16 cellular contexts compared by ENCODE assay signal in the genomic region with DNA sequence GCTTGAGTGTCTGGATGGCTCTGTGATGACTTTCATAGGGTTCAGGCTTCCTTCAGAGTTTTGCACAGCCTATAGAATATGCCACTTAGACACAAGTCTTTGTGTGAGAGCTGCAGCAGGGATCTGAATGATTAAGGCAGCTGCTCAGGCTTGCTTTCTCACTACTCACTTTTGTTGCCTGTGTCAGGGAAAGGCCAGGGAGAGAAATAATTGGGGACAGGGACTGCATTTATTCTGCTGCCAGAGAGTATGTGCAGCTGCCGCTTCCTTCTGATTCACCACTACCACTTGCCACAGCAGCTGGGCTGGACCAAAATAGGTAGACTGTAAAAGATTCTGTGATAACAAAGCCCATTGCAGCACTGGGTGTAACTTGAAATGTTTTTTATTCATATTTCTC. TPM values are rescaled to one million over a fixed set of nuclear protein-coding genes. Genes with fewer than 3 reads are reported as not detected.
DNase-seq lines count a peak whose midpoint lies in the region; ATAC-seq and TF ChIP-seq lines count a peak whose summit lies in the region.
"Had no signal": no experiment of that assay in that cellular context is flagged by ENCODE, and none has a peak within 500 bp of the region (broad histone marks: within the 10 kb centered on the region; RNA-seq: fewer than 3 reads in every experiment).

No MANE protein-coding gene starts in this region.

- H3K9me3 Mint-ChIP-seq in glutamatergic neuron (ENCODE audit: unreplicated experiment), result no peaks in the 10 kb centered on the region
- H3K9me3 Mint-ChIP-seq: memory B cell, WTC11 had no signal

- intact Hi-C loops in thyroid gland (cut with DNase I), result no loop called here

- H3K27me3 Mint-ChIP-seq in glutamatergic neuron (ENCODE audit: unreplicated experiment), result no peaks in the 10 kb centered on the region
- H3K27me3 Mint-ChIP-seq: memory B cell had no signal

- peak overlapping the region; percentile 13 for H3K27ac Mint-ChIP-seq in glutamatergic neuron (ENCODE audit: unreplicated experiment)
- H3K27ac Mint-ChIP-seq: WTC11 had no signal

- ATAC-seq in HG03520 (IDR thresholded peaks at IDR 0.05; ENCODE audit: unreplicated experiment) (no peak), HG02623 (IDR thresholded peaks at IDR 0.05; ENCODE audit: unreplicated experiment) (no peak)
- ATAC-seq: stimulated activated naive CD8-positive, alpha-beta T cell treated with anti-CD3 and anti-CD28 coated beads, Interleukin-15, Interleukin-2, amounts not matched to agents 100 U/mL and 50 U/mL, for 24 hours; WTC11 had no signal

- no peaks in the 10 kb centered on the region for H3K36me3 ChIP-seq in thyroid gland
- H3K36me3 ChIP-seq: neutrophil had no signal

- H3K36me3 Mint-ChIP-seq in glutamatergic neuron (ENCODE audit: unreplicated experiment), result no peaks in the 10 kb centered on the region
- H3K36me3 Mint-ChIP-seq: WTC11 had no signal

- TF ChIP-seq CTCF in glutamatergic neuron (IDR thresholded peaks at IDR 0.05; ENCODE audit: partially characterized antibody, unreplicated experiment), result no peak
- no peak for TF ChIP-seq CTCF in thyroid gland (IDR thresholded peaks at IDR 0.05)

- H3K27ac ChIP-seq in thyroid gland, result no peak overlapping the region
- H3K27ac ChIP-seq: neutrophil, PC-9 had no signal

- H3K9me3 ChIP-seq in thyroid gland, result no peaks in the 10 kb centered on the region
- H3K9me3 ChIP-seq: neutrophil had no signal

- no peak overlapping the region for H3K4me3 ChIP-seq in thyroid gland (replicated peaks in 1 of 3)
- H3K4me3 ChIP-seq: PC-9, smooth muscle cell had no signal

- H3K4me1 Mint-ChIP-seq in glutamatergic neuron (ENCODE audit: low read depth, unreplicated experiment), result peaks cover 12% of the 10 kb centered on the region

- peak; percentile 20 for DNase-seq in DMS53 (lab: John Stamatoyannopoulos, UW)
- DNase-seq in M059J (ENCODE audit: low read depth), result peak; percentile 3
- DNase-seq in NCI-H69 (lab: John Stamatoyannopoulos, UW), result peak; percentile 74
- DNase-seq in glutamatergic neuron, result no peak
- DNase-seq in UCSD-AML1 (lab: John Stamatoyannopoulos, UW; ENCODE audit: unreplicated experiment), result no peak
- DNase-seq in thyroid gland, result no peak
- DNase-seq: KBM-7; NCI-H446; PC-9; stimulated activated naive CD8-positive, alpha-beta T cell treated with anti-CD3 and anti-CD28 coated beads, Interleukin-15, Interleukin-2, amounts not matched to agents 100 U/mL and 50 U/mL, for 24 hours had no signal

- no peaks in the 10 kb centered on the region for H3K27me3 ChIP-seq in thyroid gland
- H3K27me3 ChIP-seq: neutrophil had no signal

- no peak for TF ChIP-seq POLR2A in thyroid gland (IDR thresholded peaks at IDR 0.05)

- H3K4me1 ChIP-seq in thyroid gland, result no peaks in the 10 kb centered on the region

- no peak overlapping the region for H3K4me3 Mint-ChIP-seq in glutamatergic neuron (ENCODE audit: unreplicated experiment)
- H3K4me3 Mint-ChIP-seq: memory B cell, WTC11 had no signal

- WGBS in thyroid gland, 2 donors, result 88 to 100% methylated on average over 1 of the region's 1 CpG

RNA-seq across cellular contexts. Expression of gene TRMT5, which starts 49.7 kb away (rescaled TPM):
- total RNA-seq in M059J (2014; rRNA removed; shearing (Covaris generic)), result 8.3 and 11.8 TPM in 2 replicates
- 16.6 TPM for total RNA-seq in glutamatergic neuron (ENCODE audit: unreplicated experiment)
- 10 to 100 TPM in 1 of 4 donors, 1 to 10 TPM in 3; 9.5 to 14.1 (median 9.9) TPM for total RNA-seq in thyroid gland

RNA-seq across cellular contexts. Expression of gene SLC38A6, which starts 49.8 kb away (rescaled TPM):
- total RNA-seq in M059J (2014; rRNA removed; shearing (Covaris generic)), result 24.1 and 27.7 TPM in 2 replicates
- total RNA-seq in glutamatergic neuron (ENCODE audit: unreplicated experiment), result 20.2 TPM
- total RNA-seq in thyroid gland, result 10 to 100 TPM; 16.1 to 47.7 (median 32.4) TPM

Comparison
In these comparisons a context has a peak if more than half of its experiments do, and no peak if none do; other contexts are left out.
1. DNase-seq: peak in DMS53 (single experiment), M059J (single experiment) and NCI-H69 (single experiment); none in glutamatergic neuron (single experiment), UCSD-AML1 (single experiment) and thyroid gland (0 of 2).